Comparison of ENCODE assay signal across 17 cellular contexts in the genomic region with DNA sequence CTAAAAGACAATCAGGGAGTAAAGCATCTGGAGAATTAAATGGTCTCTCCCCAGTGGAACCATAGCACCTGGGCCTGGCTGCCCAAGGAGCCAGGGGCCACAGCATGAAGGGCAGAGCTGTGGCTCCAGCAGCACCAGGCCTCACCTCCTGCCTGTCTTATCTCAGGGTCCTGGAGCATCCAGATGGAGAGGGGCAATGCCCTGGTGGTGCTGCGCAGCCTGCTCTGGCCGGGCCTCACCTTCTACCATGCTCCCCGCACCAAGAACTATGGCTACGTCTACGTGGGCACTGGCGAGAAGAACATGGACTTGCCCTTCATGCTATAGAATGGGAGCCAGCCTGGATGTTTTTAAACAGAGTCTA. TPM values are rescaled to one million over a fixed set of nuclear protein-coding genes. Genes with fewer than 3 reads are reported as not detected.
DNase-seq lines count a peak whose midpoint lies in the region; ATAC-seq and TF ChIP-seq lines count a peak whose summit lies in the region.
"Had no signal": no experiment of that assay in that cellular context is flagged by ENCODE, and none has a peak within 500 bp of the region (broad histone marks: within the 10 kb centered on the region; RNA-seq: fewer than 3 reads in every experiment).

No MANE protein-coding gene starts in this region.

- H3K27ac ChIP-seq in GM23338 (ENCODE audit: low read depth), result 0 out of 2 replicates have a peak overlapping the region, but pooled peaks have one; percentile 26
- peak overlapping the region in 2 of 4 donors; percentile 46 to 66 for H3K27ac ChIP-seq in sigmoid colon
- H3K27ac ChIP-seq in effector memory CD4-positive, alpha-beta T cell (ENCODE audit: insufficient read depth, low read length, poor library complexity, severe bottlenecking), result no peak overlapping the region
- H3K27ac ChIP-seq: C4-2B had no signal

- H3K27me3 Mint-ChIP-seq in T-helper 2 cell treated with Interferon-gamma antibody and Interleukin-4, amounts not matched to agents 5 μg/mL and 100 μg/mL, for 36 hours (ENCODE audit: low read depth), result no peaks in the 10 kb centered on the region
- peaks cover 28% of the 10 kb centered on the region for H3K27me3 Mint-ChIP-seq in GM23338 (ENCODE audit: insufficient read depth, low read depth, poor library complexity)
- H3K27me3 Mint-ChIP-seq in activated naive CD8-positive, alpha-beta T cell treated with anti-CD3 and anti-CD28 coated beads, Interleukin-2, amount 10 ng/mL, durations not matched to agents 7 days and 5 days, result no peaks in the 10 kb centered on the region
- H3K27me3 Mint-ChIP-seq: effector memory CD8-positive, alpha-beta T cell had no signal

- H3K9me3 ChIP-seq in sigmoid colon, result no peaks in the 10 kb centered on the region
- no peaks in the 10 kb centered on the region for H3K9me3 ChIP-seq in effector memory CD4-positive, alpha-beta T cell (ENCODE audit: control insufficient read depth, low read length)

- TF ChIP-seq POLR2A in sigmoid colon (IDR thresholded peaks at IDR 0.05), result no peak

- no peak for TF ChIP-seq EP300 in sigmoid colon (IDR thresholded peaks at IDR 0.05)

- no peaks in the 10 kb centered on the region for H3K9me2 ChIP-seq in GM23338 (ENCODE audit: insufficient read depth)

- H3K79me2 ChIP-seq in GM23338 (replicated peaks; ENCODE audit: insufficient read depth), result no peaks in the 10 kb centered on the region

- no peaks in the 10 kb centered on the region for H3K9me3 Mint-ChIP-seq in T-helper 2 cell treated with Interferon-gamma antibody and Interleukin-4, amounts not matched to agents 5 μg/mL and 100 μg/mL, for 36 hours
- no peaks in the 10 kb centered on the region for H3K9me3 Mint-ChIP-seq in GM23338
- no peaks in the 10 kb centered on the region for H3K9me3 Mint-ChIP-seq in activated naive CD8-positive, alpha-beta T cell treated with anti-CD3 and anti-CD28 coated beads, Interleukin-2, amount 10 ng/mL, durations not matched to agents 7 days and 5 days
- H3K9me3 Mint-ChIP-seq: effector memory CD8-positive, alpha-beta T cell had no signal

- H3K4me3 ChIP-seq in GM23338, result no peak overlapping the region
- no peak overlapping the region for H3K4me3 ChIP-seq in sigmoid colon
- H3K4me3 ChIP-seq in effector memory CD4-positive, alpha-beta T cell (ENCODE audit: insufficient read depth, low read depth, low read length, poor library complexity, severe bottlenecking), result no peak overlapping the region

- no peak for ATAC-seq in GM23338
- no peak for ATAC-seq in activated naive CD8-positive, alpha-beta T cell treated with anti-CD3 and anti-CD28 coated beads, Interleukin-2, amount 10 ng/mL, durations not matched to agents 7 days and 5 days (ENCODE audit: low read depth)
- ATAC-seq: effector memory CD8-positive, alpha-beta T cell had no signal

- peak overlapping the region; percentile 22 for H3K4me3 Mint-ChIP-seq in T-helper 2 cell treated with Interferon-gamma antibody and Interleukin-4, amounts not matched to agents 5 μg/mL and 100 μg/mL, for 36 hours
- no peak overlapping the region for H3K4me3 Mint-ChIP-seq in GM23338
- no peak overlapping the region for H3K4me3 Mint-ChIP-seq in activated naive CD8-positive, alpha-beta T cell treated with anti-CD3 and anti-CD28 coated beads, Interleukin-2, amount 10 ng/mL, durations not matched to agents 7 days and 5 days
- H3K4me3 Mint-ChIP-seq: effector memory CD8-positive, alpha-beta T cell had no signal

- DNase-seq in T-helper 2 cell treated with Interferon-gamma antibody and Interleukin-4, amounts not matched to agents 5 μg/mL and 100 μg/mL, for 36 hours (ENCODE audit: low spot score), result no peak
- no peak for DNase-seq in T-helper 2 cell
- no peak for DNase-seq in GM23338 (ENCODE audit: low spot score)
- no peak for DNase-seq in activated naive CD8-positive, alpha-beta T cell treated with anti-CD3 and anti-CD28 coated beads, Interleukin-2, amount 10 ng/mL, durations not matched to agents 7 days and 5 days
- DNase-seq in posterior vena cava (ENCODE audit: low spot score), result peak; percentile 58
- no peak for DNase-seq in SW 1271 (lab: John Stamatoyannopoulos, UW)
- no peak for DNase-seq in sigmoid colon
- DNase-seq in effector memory CD4-positive, alpha-beta T cell, result no peak
- DNase-seq: activated gamma-delta T cell; DMS79 treated with DMSO at 0.1 percent for 48 hours; effector memory CD8-positive, alpha-beta T cell; NCI-H2107; NCI-H774; small intestine had no signal

- H3K27me3 ChIP-seq in GM23338 (ENCODE audit: insufficient read depth) (no peaks in the 10 kb centered on the region), sigmoid colon (no peaks in the 10 kb centered on the region)
- H3K27me3 ChIP-seq in effector memory CD4-positive, alpha-beta T cell (replicated peaks; ENCODE audit: control insufficient read depth, insufficient read depth, low read length, poor library complexity, severe bottlenecking), result no peaks in the 10 kb centered on the region

- H3F3A ChIP-seq in GM23338 (replicated peaks; ENCODE audit: low read depth), result peaks cover 22% of the 10 kb centered on the region; the same call in 1 of the 2 replicates

- peaks cover 36% of the 10 kb centered on the region for H3K36me3 Mint-ChIP-seq in T-helper 2 cell treated with Interferon-gamma antibody and Interleukin-4, amounts not matched to agents 5 μg/mL and 100 μg/mL, for 36 hours (ENCODE audit: low read depth)
- peaks cover 43% of the 10 kb centered on the region for H3K36me3 Mint-ChIP-seq in GM23338 (ENCODE audit: low read depth)
- peaks cover 16% of the 10 kb centered on the region for H3K36me3 Mint-ChIP-seq in activated naive CD8-positive, alpha-beta T cell treated with anti-CD3 and anti-CD28 coated beads, Interleukin-2, amount 10 ng/mL, durations not matched to agents 7 days and 5 days

- peak overlapping the region; percentile 77 for H3K27ac Mint-ChIP-seq in T-helper 2 cell treated with Interferon-gamma antibody and Interleukin-4, amounts not matched to agents 5 μg/mL and 100 μg/mL, for 36 hours
- H3K27ac Mint-ChIP-seq in GM23338, result peak overlapping the region; percentile 40
- peak overlapping the region; percentile 84 for H3K27ac Mint-ChIP-seq in activated naive CD8-positive, alpha-beta T cell treated with anti-CD3 and anti-CD28 coated beads, Interleukin-2, amount 10 ng/mL, durations not matched to agents 7 days and 5 days

- TF ChIP-seq CTCF in GM23338 (conservative IDR thresholded peaks at IDR 0.05; ENCODE audit: low read depth in 2 of 2), result no peak
- no peak for TF ChIP-seq CTCF in sigmoid colon (IDR thresholded peaks at IDR 0.05)

- peaks cover 27% of the 10 kb centered on the region for H3K4me1 ChIP-seq in GM23338 (ENCODE audit: insufficient read depth)
- H3K4me1 ChIP-seq in sigmoid colon, result peaks cover 0 to 40% (median 34%) of the 10 kb centered on the region in 4 donors
- peaks cover 10% of the 10 kb centered on the region for H3K4me1 ChIP-seq in effector memory CD4-positive, alpha-beta T cell (ENCODE audit: control insufficient read depth, insufficient read depth, low read length, poor library complexity, severe bottlenecking)

- intact Hi-C loops in posterior vena cava (cut with DNase I) (no loop called here), sigmoid colon (cut with DNase I) (no loop called here)

- H3K4me1 Mint-ChIP-seq in T-helper 2 cell treated with Interferon-gamma antibody and Interleukin-4, amounts not matched to agents 5 μg/mL and 100 μg/mL, for 36 hours (ENCODE audit: low read depth), result peaks cover 27% of the 10 kb centered on the region
- H3K4me1 Mint-ChIP-seq in GM23338, result peaks cover 31% of the 10 kb centered on the region
- peaks cover 39% of the 10 kb centered on the region for H3K4me1 Mint-ChIP-seq in activated naive CD8-positive, alpha-beta T cell treated with anti-CD3 and anti-CD28 coated beads, Interleukin-2, amount 10 ng/mL, durations not matched to agents 7 days and 5 days

- H4K20me1 ChIP-seq in GM23338 (replicated peaks; ENCODE audit: insufficient read depth), result no peaks in the 10 kb centered on the region; the same call in 1 of the 2 replicates

- 97 to 98% methylated on average over 6 of the region's 6 CpGs for WGBS in sigmoid colon, 2 donors

- POLR2A ChIA-PET in activated naive CD8-positive, alpha-beta T cell treated with anti-CD3 and anti-CD28 coated beads, Interleukin-2, amount 10 ng/mL, durations not matched to agents 7 days and 5 days (lab: Charles Lee), result interaction anchor here (0.9 to 1.5 kb wide), 3 partner anchors 41 to 404 kb away, joined by 3 to 7 read pairs (median 4); a partner anchor contains a TSS

- no peak overlapping the region for H3K4me2 ChIP-seq in GM23338

- H3K36me3 ChIP-seq in GM23338 (ENCODE audit: insufficient read depth) (no peaks in the 10 kb centered on the region; the same call in 1 of the 2 replicates), sigmoid colon (peaks cover 22 to 50% (median 38%) of the 10 kb centered on the region in 4 donors)
- H3K36me3 ChIP-seq in effector memory CD4-positive, alpha-beta T cell (ENCODE audit: control insufficient read depth, insufficient read depth, low read length), result peaks cover 50% of the 10 kb centered on the region

- H2AFZ ChIP-seq in GM23338, result no peak overlapping the region

RNA-seq across cellular contexts. Expression of a gene that starts 17.0 kb away (rescaled TPM):
- total RNA-seq in GM23338 (2014; rRNA removed; shearing (Covaris generic)), result 51.7 and 62.7 TPM in 2 replicates
- polyA plus RNA-seq in GM23338 (2016; fragmentation: Nextera tagmentation; extraction: Ambion mirVana), result 58.6 and 58.9 TPM in 2 replicates
- 10 to 100 TPM; 38.3 to 40.3 TPM for total RNA-seq in activated naive CD8-positive, alpha-beta T cell treated with anti-CD3 and anti-CD28 coated beads, Interleukin-2, amount 10 ng/mL, durations not matched to agents 7 days and 5 days
- total RNA-seq in posterior vena cava, result 10 to 100 TPM; 25.4 to 28.2 TPM
- 10 to 100 TPM; 28.8 to 43.9 (median 34.1) TPM for total RNA-seq in sigmoid colon
- 10 to 100 TPM; 72.1 to 93.2 (median 90.2) TPM for polyA plus RNA-seq in sigmoid colon

RNA-seq across cellular contexts. Expression of a gene that starts 25.8 kb away (rescaled TPM):
- 0.10 TPM in 1 of 2 replicates, not detected in the other for total RNA-seq in GM23338 (2014; rRNA removed; shearing (Covaris generic))
- polyA plus RNA-seq in GM23338 (2016; fragmentation: Nextera tagmentation; extraction: Ambion mirVana) (0.38 and 0.39 TPM in 2 replicates), sigmoid colon (under 1 TPM; 0.25 to 0.60 (median 0.46) TPM)
- not detected for total RNA-seq in activated naive CD8-positive, alpha-beta T cell treated with anti-CD3 and anti-CD28 coated beads, Interleukin-2, amount 10 ng/mL, durations not matched to agents 7 days and 5 days
- total RNA-seq in posterior vena cava (under 1 TPM; 0.19 to 0.23 TPM), sigmoid colon (under 1 TPM in 3 of 4 donors, not detected in 1; under 0.01 to 0.68 (median 0.16) TPM)
- total RNA-seq: A172; T-helper 1 cell treated with Interleukin-12 subunit alpha and Interleukin-12 subunit beta and Interleukin-4 antibody, amounts not matched to agents 30 ng/mL and 1 ng/mL, for 36 hours had no signal

RNA-seq across cellular contexts. Expression of a gene that starts 35.0 kb away (rescaled TPM):
- 39.6 and 51.7 TPM in 2 replicates for total RNA-seq in GM23338 (2014; rRNA removed; shearing (Covaris generic))
- polyA plus RNA-seq in GM23338 (2016; fragmentation: Nextera tagmentation; extraction: Ambion mirVana), result 26.6 and 27.2 TPM in 2 replicates
- total RNA-seq in activated naive CD8-positive, alpha-beta T cell treated with anti-CD3 and anti-CD28 coated beads, Interleukin-2, amount 10 ng/mL, durations not matched to agents 7 days and 5 days, result 10 to 100 TPM; 39.7 to 40.2 TPM
- 10 to 100 TPM; 12.0 to 15.5 TPM for total RNA-seq in posterior vena cava
- 10 to 100 TPM; 13.0 to 32.3 (median 29.8) TPM for total RNA-seq in sigmoid colon
- 10 to 100 TPM; 41.9 to 68.7 (median 49.2) TPM for polyA plus RNA-seq in sigmoid colon

RNA-seq across cellular contexts. Expression of a gene that starts 41.5 kb away (rescaled TPM):
- total RNA-seq in GM23338 (2014; rRNA removed; shearing (Covaris generic)), result 46.4 and 55.9 TPM in 2 replicates
- polyA plus RNA-seq in GM23338 (2016; fragmentation: Nextera tagmentation; extraction: Ambion mirVana), result 14.9 and 17.5 TPM in 2 replicates
- total RNA-seq in activated naive CD8-positive, alpha-beta T cell treated with anti-CD3 and anti-CD28 coated beads, Interleukin-2, amount 10 ng/mL, durations not matched to agents 7 days and 5 days, result 100 to 1,000 TPM; 107 to 115 TPM
- total RNA-seq in posterior vena cava, result 10 to 100 TPM; 43.3 to 50.4 TPM
- total RNA-seq in sigmoid colon, result 10 to 100 TPM; 26.8 to 36.6 (median 32.5) TPM
- polyA plus RNA-seq in sigmoid colon, result 10 to 100 TPM; 44.4 to 71.0 (median 70.5) TPM
